ENCODE assay signal across 18 cellular contexts in genomic region chr4:145484240-145484846, GRCh38. TPM values are rescaled to one million over a fixed set of nuclear protein-coding genes. Genes with fewer than 3 reads are reported as not detected.
DNase-seq lines count a peak whose midpoint lies in the region; ATAC-seq, FAIRE-seq and TF ChIP-seq lines count a peak whose summit lies in the region.
"Had no signal": no experiment of that assay in that cellular context is flagged by ENCODE, and none has a peak within 500 bp of the region (broad histone marks: within the 10 kb centered on the region; RNA-seq: fewer than 3 reads in every experiment).

No MANE protein-coding gene starts in this region.

- no peak for TF ChIP-seq RAD21 in GM12878 (IDR thresholded peaks at IDR 0.05; ENCODE audit: insufficient read depth, low read depth, low read length)

- H3K4me3 ChIP-seq in GM12864 (ENCODE audit: low read depth, low read length), result peak overlapping the region; percentile 0; the same call in 1 of the 2 replicates
- H3K4me3 ChIP-seq in GM12878, result peak overlapping the region; percentile 81
- peak overlapping the region; percentile 98 for H3K4me3 ChIP-seq in psoas muscle

- H3K4me2 ChIP-seq in GM12878 (ENCODE audit: control insufficient read depth, insufficient read depth), result peak overlapping the region; percentile 19; the same call in 1 of the 2 replicates

- peaks cover 62% of the 10 kb centered on the region for H3K79me2 ChIP-seq in GM12878 (ENCODE audit: control insufficient read depth, insufficient read depth, low read length)

- no peaks in the 10 kb centered on the region for H3K36me3 ChIP-seq in GM12878 (ENCODE audit: control insufficient read depth in 2 of 2, insufficient read depth in 2 of 2, low read length in 1 of 2)
- H3K36me3 ChIP-seq in psoas muscle (ENCODE audit: insufficient read depth in 1 of 2, low read depth in 1 of 2), result peaks cover 0 to 3% of the 10 kb centered on the region in 2 donors

- TF ChIP-seq CTCF in GM12864 (IDR thresholded peaks at IDR 0.05; ENCODE audit: low read depth, low read length, missing control alignments) (no peak), GM12878 (IDR thresholded peaks at IDR 0.05 in 2 of 3, conservative IDR thresholded peaks at IDR 0.05 in 1 of 3; ENCODE audit: control insufficient read depth in 2 of 3, extremely low read depth in 1 of 3, insufficient read depth in 1 of 3, low read depth in 3 of 3, low read length in 3 of 3) (no peak), psoas muscle (IDR thresholded peaks at IDR 0.05) (no peak)

- in situ Hi-C loops in GM12878 (cut with MboI), result no loop called here

- DNase-seq in GM12864 (ENCODE audit: low read depth) (no peak), NCI-H1436 treated with DMSO at 0.1 percent for 48 hours (lab: John Stamatoyannopoulos, UW) (peak; percentile 95), GM12878 (ENCODE audit: low read depth, low spot score) (no peak), psoas muscle (no peak), GM19238 (ENCODE audit: insufficient read length, low spot score) (no peak), erythroblast (lab: John Stamatoyannopoulos, UW) (no peak), HTR-8/SVneo (ENCODE audit: insufficient read length, low spot score) (no peak)
- DNase-seq: activated CD4-positive, alpha-beta T cell treated with anti-CD3 and anti-CD28 coated beads, Interleukin-2, amount 50 U/mL, for 1 hour; amygdala; foreskin keratinocyte; Karpas-422; NCI-H510A treated with DMSO at 0.1 percent for 48 hours; stimulated activated CD4-positive, alpha-beta T cell treated with anti-CD3 and anti-CD28 coated beads, Interleukin-4, amount 100 ng/mL, for 4 hours; T-helper 9 cell had no signal

- H3K27ac ChIP-seq in GM12878 (ENCODE audit: control insufficient read depth, insufficient read depth) (no peak overlapping the region), psoas muscle (peak overlapping the region; percentile 99)
- H3K27ac ChIP-seq: foreskin keratinocyte had no signal

- no peak overlapping the region for H3K9ac ChIP-seq in GM12878 (ENCODE audit: control insufficient read depth, insufficient read depth, low read length)

- H3K4me1 ChIP-seq in GM12878 (ENCODE audit: control insufficient read depth, insufficient read depth, low read length) (peaks cover 12% of the 10 kb centered on the region; the same call in 1 of the 2 replicates), psoas muscle (peaks cover 67% of the 10 kb centered on the region)

- no peak for TF ChIP-seq EP300 in GM12878 (IDR thresholded peaks at IDR 0.05; ENCODE audit: borderline replicate concordance in 1 of 2, control insufficient read depth in 1 of 2, low read depth in 2 of 2, low read length in 2 of 2)

- ATAC-seq in GM12878 (no peak), psoas muscle (no peak), esophagus mucosa (no peak)
- ATAC-seq: foreskin keratinocyte; stimulated activated memory B cell treated with anti-CD40 and anti-IgM and Interleukin-4, amounts not matched to agents 10 μg/mL and 1 μg/mL and 100 μg/mL, for 72 hours had no signal

- H4K20me1 ChIP-seq in GM12878 (ENCODE audit: control insufficient read depth, insufficient read depth), result no peaks in the 10 kb centered on the region

- intact Hi-C loops in GM12878 (cut with micrococcal nuclease; ENCODE audit: unreplicated experiment) (no loop called here), psoas muscle (cut with DNase I) (loop anchor here (5.0 to 10.0 kb wide), 8 partner anchors 43 to 302 kb away; partner anchors contain the start of genes MMAA (in 1 of the 2) and OTUD4 (in 1 of the 2))

- TF ChIP-seq POLR2A in GM12878 (IDR thresholded peaks at IDR 0.05; ENCODE audit: low read depth, low read length), result no peak
- TF ChIP-seq POLR2A in erythroblast (IDR thresholded peaks at IDR 0.05; ENCODE audit: low read length), result no peak

- no TSS peak for BruUV-seq in GM12878 (replicated peaks; lab: Mats Ljungman, UMichigan)

- H3K9me3 ChIP-seq in GM12878 (replicated peaks; ENCODE audit: control insufficient read depth, insufficient read depth, low read length) (no peaks in the 10 kb centered on the region; the same call in 2 of the 3 replicates), psoas muscle (no peaks in the 10 kb centered on the region)

- WGBS in GM12878 (ENCODE audit: insufficient coverage, insufficient replicate concordance, low lambda C conversion rate, missing lambda C conversion rate), result 44% methylated on average over 2 of the region's 2 CpGs
- WGBS in psoas muscle, 3 donors, result 32 to 47% (median 41%) methylated on average over 2 of the region's 2 CpGs

- CTCF ChIA-PET in GM12878 (lab: Yijun Ruan, JAX), result interaction anchor here (0.8 kb wide), 1 partner anchor 253 kb away, joined by 3 read pairs; no protein-coding TSS in a partner anchor

- H2AFZ ChIP-seq in GM12878 (ENCODE audit: control insufficient read depth, low read depth, low read length), result no peak overlapping the region

- FAIRE-seq in GM12878 (lab: Jason Lieb, UNC) (no peak), HTR-8/SVneo (lab: Jason Lieb, UNC) (no peak)
- FAIRE-seq: H1 had no signal

- peaks cover 0 to 3% of the 10 kb centered on the region in 2 experiments; a peak in 1 of 4 replicates for H3K27me3 ChIP-seq in GM12878 (replicated peaks in 1 of 2; ENCODE audit: control insufficient read depth in 2 of 2, insufficient read depth in 2 of 2, low read length in 1 of 2)
- H3K27me3 ChIP-seq in psoas muscle (ENCODE audit: insufficient read depth in 3 of 3, low read length in 2 of 3), result no peaks in the 10 kb centered on the region
- H3K27me3 ChIP-seq: foreskin keratinocyte had no signal

- SMC1A ChIA-PET in GM12878 (lab: Charles Lee; ENCODE audit: uncharacterized antibody, unreplicated experiment), result interaction anchor here (1.5 kb wide), 1 partner anchor 250 kb away, joined by 4 read pairs; no protein-coding TSS in a partner anchor

- RAD21 ChIA-PET in GM12878 (lab: Charles Lee; ENCODE audit: unreplicated experiment), result no interaction called here

- POLR2A ChIA-PET in GM12878 (lab: Charles Lee), result no interaction called here

TF ChIP-seq in GM12878, 131 proteins besides CTCF, POLR2A, EP300 and RAD21:
- no peak for TF ChIP-seq IKZF1 (conservative IDR thresholded peaks at IDR 0.05)
- no peak for TF ChIP-seq BCL3 (IDR thresholded peaks at IDR 0.05; ENCODE audit: borderline replicate concordance, insufficient read depth, low read depth, low read length, poor library complexity, severe bottlenecking)
- no peak for TF ChIP-seq ZZZ3 (IDR thresholded peaks at IDR 0.05; ENCODE audit: control insufficient read depth, insufficient read length, low read depth)
- TF ChIP-seq SUZ12 (IDR thresholded peaks at IDR 0.05; ENCODE audit: unreplicated experiment), result no peak

RNA-seq across cellular contexts. Expression of gene SMAD1, which starts 2.7 kb away (rescaled TPM):
- total RNA-seq in GM12878 (2013; cell fraction: nucleolus; rRNA removed), result 2.0 and 2.4 TPM in 2 replicates
- total RNA-seq in GM12878 (2014; rRNA removed), result 12.4 and 19.9 TPM in 2 replicates
- total RNA-seq in GM12878 (2014; rRNA removed; fragmentation: Illumina TruSeq; extraction: Trizol), result 14.5 and 16.5 TPM in 2 replicates
- total RNA-seq in GM12878 (2021), result 13.5 and 13.8 TPM in 2 replicates
- polyA plus RNA-seq in GM12878 (2011; ENCODE audit: low read depth), result 5.1 TPM
- 0.23 and 0.29 TPM in 2 replicates for polyA plus RNA-seq in GM12878 (2011; rRNA removed)
- polyA plus RNA-seq in GM12878 (2011; cell fraction: cytosol; rRNA removed), result 0.17 and 0.22 TPM in 2 replicates
- 0.16 and 0.59 TPM in 2 replicates for polyA plus RNA-seq in GM12878 (2011; cell fraction: nucleus; rRNA removed)
- polyA plus RNA-seq in GM12878 (2012), result 6.6 and 8.3 TPM in 2 replicates
- 17.5 and 20.5 TPM in 2 replicates for polyA plus RNA-seq in GM12878 (2014; fragmentation: Illumina TruSeq; extraction: Trizol)
- polyA plus RNA-seq in GM12878 (2014; fragmentation: Nextera tagmentation; extraction: Ambion mirVana), result 10 to 100 TPM in 1 of 2 experiments, 1 to 10 TPM in 1; 7.8 to 11.6 TPM
- polyA plus RNA-seq in GM12878 (2014; rRNA removed), result 10.6 and 13.4 TPM in 2 replicates
- 10 to 100 TPM; 16.1 to 17.0 TPM for polyA plus RNA-seq in GM12878 (2016; fragmentation: Nextera tagmentation; extraction: Ambion mirVana)
- 1.1 TPM in 1 of 2 replicates, not detected in the other for polyA minus RNA-seq in GM12878 (2011; rRNA and poly(A)+ RNA removed)
- 0.73 TPM in 1 of 2 replicates, not detected in the other for polyA minus RNA-seq in GM12878 (2011; cell fraction: cytosol; rRNA and poly(A)+ RNA removed)
- not detected in 2 replicates for polyA minus RNA-seq in GM12878 (2011; cell fraction: nucleus; rRNA and poly(A)+ RNA removed)
- 10 to 100 TPM; 17.2 to 30.6 (median 21.9) TPM for total RNA-seq in psoas muscle
- polyA plus RNA-seq in psoas muscle, result 10 to 100 TPM in 1 of 3 donors, 1 to 10 TPM in 2; 5.0 to 11.8 (median 6.5) TPM
- 34.0 TPM for total RNA-seq in esophagus mucosa
- total RNA-seq: B cell had no signal

Comparison
In these comparisons a context has a peak if more than half of its experiments do, and no peak if none do; other contexts are left out.
1. H3K4me3 ChIP-seq: peak in every context shown above with its lines; median percentile 98 in psoas muscle; 81 in GM12878; 0 in GM12864.